Comparison of ENCODE assay signal across 9 cellular contexts in the genomic region with DNA sequence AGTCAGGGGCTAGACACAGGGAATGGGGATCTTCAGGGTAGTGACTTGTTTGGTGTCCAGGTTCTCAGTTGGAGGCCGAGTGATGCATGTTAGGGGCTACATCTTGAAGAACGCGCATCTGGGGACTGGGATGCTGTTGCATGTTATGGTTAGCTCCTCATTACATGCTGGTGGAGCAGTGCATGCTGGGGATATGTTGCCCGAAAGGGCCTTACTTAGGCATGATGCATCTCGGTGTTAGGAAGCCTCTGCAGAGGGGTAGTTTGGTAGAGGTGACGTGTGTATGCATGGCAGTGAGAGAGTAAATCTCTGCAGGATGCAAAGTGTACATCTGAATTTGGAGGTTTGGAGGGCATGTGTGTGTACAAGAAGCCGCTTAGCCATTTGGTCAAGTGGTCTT. TPM values are rescaled to one million over a fixed set of nuclear protein-coding genes. Genes with fewer than 3 reads are reported as not detected.
DNase-seq lines count a peak whose midpoint lies in the region; ATAC-seq and TF ChIP-seq lines count a peak whose summit lies in the region.
"Had no signal": no experiment of that assay in that cellular context is flagged by ENCODE, and none has a peak within 500 bp of the region (broad histone marks: within the 10 kb centered on the region; RNA-seq: fewer than 3 reads in every experiment).

No MANE protein-coding gene starts in this region.

- peak overlapping the region; percentile 75 to 95 (median 90) for H3K27ac Mint-ChIP-seq in nephron

- H3K4me1 ChIP-seq in foreskin keratinocyte: peaks cover 14% of the 10 kb centered on the region

- peak overlapping the region; percentile 95 for H3K27ac ChIP-seq in C4-2B
- H3K27ac ChIP-seq in cingulate gyrus (ENCODE audit: low read depth, low read length): peak overlapping the region; percentile 39
- H3K27ac ChIP-seq in foreskin keratinocyte: no peak overlapping the region

- H3K36me3 Mint-ChIP-seq in nephron (ENCODE audit: low read depth): peaks cover 39% of the 10 kb centered on the region

- H3K4me1 Mint-ChIP-seq in nephron: peaks cover 27% of the 10 kb centered on the region

- ATAC-seq in HG03139 (IDR thresholded peaks at IDR 0.05; ENCODE audit: unreplicated experiment) (no peak), foreskin keratinocyte (no peak), GM21717 (IDR thresholded peaks at IDR 0.05; ENCODE audit: unreplicated experiment) (no peak)

- no peak for TF ChIP-seq POLR2A in NB4 (IDR thresholded peaks at IDR 0.05; ENCODE audit: extremely low read depth, insufficient read length)

- H3K27me3 Mint-ChIP-seq in nephron (ENCODE audit: low read depth): no peaks in the 10 kb centered on the region

- no peaks in the 10 kb centered on the region for H3K27me3 ChIP-seq in foreskin keratinocyte

- DNase-seq in NB4 (ENCODE audit: low read depth): no peak
- no peak for DNase-seq in foreskin keratinocyte
- no peak for DNase-seq in NCI-H2029 (lab: John Stamatoyannopoulos, UW)

- peak overlapping the region; percentile 87 to 90 (median 89) for H3K4me3 Mint-ChIP-seq in nephron

- H3K9me3 Mint-ChIP-seq in nephron: no peaks in the 10 kb centered on the region

- H3K4me3 ChIP-seq in NB4 (ENCODE audit: low read depth, low read length): peak overlapping the region; percentile 98

- TF ChIP-seq CTCF in C4-2B (conservative IDR thresholded peaks at IDR 0.05) (no peak), NB4 (IDR thresholded peaks at IDR 0.05; ENCODE audit: low read depth, low read length) (no peak), nephron (IDR thresholded peaks at IDR 0.05; ENCODE audit: unreplicated experiment in 3 of 3) (no peak), foreskin keratinocyte (conservative IDR thresholded peaks at IDR 0.05) (no peak)

RNA-seq across cellular contexts. Expression of gene EIF4G1, which starts 2.4 kb away (rescaled TPM):
- total RNA-seq in foreskin keratinocyte: 467 and 485 TPM in 2 replicates
- 344 and 350 TPM in 2 replicates for polyA plus RNA-seq in foreskin keratinocyte

RNA-seq across cellular contexts. Expression of gene PSMD2, which starts 17.8 kb away (rescaled TPM):
- total RNA-seq in foreskin keratinocyte: 838 and 935 TPM in 2 replicates
- polyA plus RNA-seq in foreskin keratinocyte: 551 and 627 TPM in 2 replicates

RNA-seq across cellular contexts. Expression of gene FAM131A, which starts 20.6 kb away (rescaled TPM):
- total RNA-seq in foreskin keratinocyte: 13.3 and 14.6 TPM in 2 replicates
- 11.6 and 11.7 TPM in 2 replicates for polyA plus RNA-seq in foreskin keratinocyte

RNA-seq across cellular contexts. Expression of gene ECE2, which starts 41.0 kb away (rescaled TPM):
- total RNA-seq in foreskin keratinocyte: not detected in 2 replicates
- polyA plus RNA-seq in foreskin keratinocyte: not detected in 2 replicates
- total RNA-seq: LHCN-M2 had no signal

RNA-seq across cellular contexts. Expression of gene CLCN2, which starts 44.6 kb away (rescaled TPM):
- total RNA-seq in foreskin keratinocyte: 4.7 and 5.4 TPM in 2 replicates
- polyA plus RNA-seq in foreskin keratinocyte: 3.8 and 3.9 TPM in 2 replicates
